8 cellular contexts compared by ENCODE assay signal in genomic region chr22:50245214-50246072, GRCh38. TPM values are rescaled to one million over a fixed set of nuclear protein-coding genes. Genes with fewer than 3 reads are reported as not detected.
A peak's percentile ranks its signal among the peaks of the same experiment; 100 is the strongest.
DNase-seq lines count a peak whose midpoint lies in the region; ATAC-seq and TF ChIP-seq lines count a peak whose summit lies in the region.

No MANE protein-coding gene starts in this region.

- TF ChIP-seq CTCF in osteoblast (IDR thresholded peaks at IDR 0.05; ENCODE audit: extremely low read depth, low read depth, low read length): no peak

- peaks cover 6% of the 10 kb centered on the region for H3K36me3 ChIP-seq in H7 (replicated peaks; ENCODE audit: control insufficient read depth, insufficient read depth, low read length)
- H3K36me3 ChIP-seq in esophagus (ENCODE audit: control insufficient read depth in 2 of 2, insufficient read depth in 2 of 2, low read length in 1 of 2): peaks cover 0 to 24% of the 10 kb centered on the region in 2 donors
- peaks cover 19% of the 10 kb centered on the region for H3K36me3 ChIP-seq in osteoblast (ENCODE audit: insufficient read depth, low read length)

- H3K4me3 ChIP-seq in H7 (ENCODE audit: insufficient read depth, low read depth, low read length) (peak overlapping the region; percentile 96), esophagus (ENCODE audit: low read depth in 1 of 2, low read length in 2 of 2) (peak overlapping the region; percentile 77 to 82), osteoblast (ENCODE audit: insufficient read depth, low read length) (peak overlapping the region; percentile 100)

- DNase-seq in H7 (no peak), osteoblast (ENCODE audit: insufficient read length, low spot score, missing footprints) (peak; percentile 83), RKO (ENCODE audit: low spot score) (no peak), foreskin melanocyte (no peak)

- 10 to 11% methylated on average over 44 to 53 of the region's 53 CpGs for WGBS in esophagus, 2 donors

- H3K27ac ChIP-seq in esophagus (ENCODE audit: low read depth in 2 of 2, low read length in 1 of 2) (peak overlapping the region; percentile 96), osteoblast (ENCODE audit: low read depth, low read length) (peak overlapping the region; percentile 83)

- H3K27me3 ChIP-seq in H7 (ENCODE audit: control insufficient read depth, insufficient read depth, low read length) (no peaks in the 10 kb centered on the region), esophagus (ENCODE audit: control insufficient read depth in 1 of 2, insufficient read depth in 2 of 2, low read length in 2 of 2) (no peaks in the 10 kb centered on the region), osteoblast (ENCODE audit: insufficient read depth, low read length) (no peaks in the 10 kb centered on the region)

- ATAC-seq in SK-N-SH treated with all-trans-retinoic acid at 6 μM for 48 hours (peak; percentile 8), GM19328 (IDR thresholded peaks at IDR 0.05; ENCODE audit: unreplicated experiment) (no peak), GM21723 (IDR thresholded peaks at IDR 0.05; ENCODE audit: unreplicated experiment) (no peak)

- peaks cover 31% of the 10 kb centered on the region for H4K20me1 ChIP-seq in osteoblast (ENCODE audit: insufficient read depth, low read length)

- peak overlapping the region; percentile 95 for H3K4me2 ChIP-seq in osteoblast (ENCODE audit: insufficient read depth, low read length)

- peaks cover 85% of the 10 kb centered on the region for H3K79me2 ChIP-seq in osteoblast (ENCODE audit: insufficient read depth, low read length)

- H3K9me3 ChIP-seq in esophagus (ENCODE audit: control insufficient read depth in 2 of 2, insufficient read depth in 1 of 2, low read depth in 1 of 2, low read length in 1 of 2): no peaks in the 10 kb centered on the region
- H3K9me3 ChIP-seq in osteoblast (ENCODE audit: low read depth, low read length): no peaks in the 10 kb centered on the region

- H2AFZ ChIP-seq in osteoblast (ENCODE audit: low read length): peak overlapping the region; percentile 70

- peaks cover 17 to 31% of the 10 kb centered on the region in 2 donors for H3K4me1 ChIP-seq in esophagus (ENCODE audit: control insufficient read depth in 2 of 2, insufficient read depth in 2 of 2, low read length in 1 of 2)
- H3K4me1 ChIP-seq in osteoblast (ENCODE audit: insufficient read depth, low read length): peaks cover 32% of the 10 kb centered on the region

TF ChIP-seq in SK-N-SH treated with all-trans-retinoic acid at 6 μM for 48 hours, 23 proteins besides CTCF, POLR2A, EP300 and RAD21:
- TF ChIP-seq PPARA (CRISPR knock-in tag; IDR thresholded peaks at IDR 0.05; ENCODE audit: borderline replicate concordance) (no peak), TCF4 (CRISPR knock-in tag; IDR thresholded peaks at IDR 0.05; ENCODE audit: borderline replicate concordance) (no peak), BACH2 (CRISPR knock-in tag; IDR thresholded peaks at IDR 0.05; ENCODE audit: borderline replicate concordance) (no peak), ARNTL (CRISPR knock-in tag; IDR thresholded peaks at IDR 0.05; ENCODE audit: borderline replicate concordance, low read depth) (no peak), ISL1 (CRISPR knock-in tag; IDR thresholded peaks at IDR 0.05) (no peak), PATZ1 (CRISPR knock-in tag; IDR thresholded peaks at IDR 0.05; ENCODE audit: borderline replicate concordance) (no peak), ZNF70 (CRISPR knock-in tag; IDR thresholded peaks at IDR 0.05) (no peak), CREB5 (CRISPR knock-in tag; IDR thresholded peaks at IDR 0.05; ENCODE audit: low read depth) (no peak), SNAI2 (CRISPR knock-in tag; IDR thresholded peaks at IDR 0.05) (no peak), ZNF565 (CRISPR knock-in tag; conservative IDR thresholded peaks at IDR 0.05; ENCODE audit: low read depth) (no peak)

RNA-seq across cellular contexts. Expression of gene TUBGCP6, which starts 0.6 kb away (rescaled TPM):
- total RNA-seq in H7 (2014; rRNA removed; shearing (Covaris generic)): 24.0 and 31.6 TPM in 2 replicates
- 10 to 100 TPM; 19.3 to 37.9 TPM for polyA plus RNA-seq in esophagus
- total RNA-seq in osteoblast: 26.5 and 28.2 TPM in 2 replicates

RNA-seq across cellular contexts. Expression of gene HDAC10, which starts 5.6 kb away (rescaled TPM):
- total RNA-seq in H7 (2014; rRNA removed; shearing (Covaris generic)): 15.7 and 22.4 TPM in 2 replicates
- 10 to 100 TPM; 22.0 to 42.4 TPM for polyA plus RNA-seq in esophagus
- total RNA-seq in osteoblast: 19.2 and 20.6 TPM in 2 replicates

RNA-seq across cellular contexts. Expression of gene MAPK12, which starts 16.0 kb away (rescaled TPM):
- total RNA-seq in H7 (2014; rRNA removed; shearing (Covaris generic)): 21.2 and 23.8 TPM in 2 replicates
- polyA plus RNA-seq in esophagus: 1 to 10 TPM; 3.0 to 3.4 TPM
- 24.8 and 34.0 TPM in 2 replicates for total RNA-seq in osteoblast

RNA-seq across cellular contexts. Expression of gene MAPK11, which starts 24.7 kb away (rescaled TPM):
- total RNA-seq in H7 (2014; rRNA removed; shearing (Covaris generic)): 1.4 and 2.4 TPM in 2 replicates
- polyA plus RNA-seq in esophagus: 1 to 10 TPM; 5.4 to 6.1 TPM
- total RNA-seq in osteoblast: 2.9 and 6.2 TPM in 2 replicates

RNA-seq across cellular contexts. Expression of gene SELENOO, which starts 44.6 kb away (rescaled TPM):
- total RNA-seq in H7 (2014; rRNA removed; shearing (Covaris generic)): 27.8 and 29.9 TPM in 2 replicates
- polyA plus RNA-seq in esophagus: 10 to 100 TPM; 23.0 to 35.9 TPM
- 13.0 and 15.6 TPM in 2 replicates for total RNA-seq in osteoblast
